ENCODE assay signal across 8 cellular contexts in genomic region chr22:32644252-32645100, GRCh38.
A peak's percentile ranks its signal among the peaks of the same experiment; 100 is the strongest.
DNase-seq lines count a peak whose midpoint lies in the region; ATAC-seq and TF ChIP-seq lines count a peak whose summit lies in the region.

No MANE protein-coding gene starts in this region.

- H3K27me3 ChIP-seq in BLaER1: no peaks in the 10 kb centered on the region
- no peaks in the 10 kb centered on the region for H3K27me3 ChIP-seq in PC-9 (ENCODE audit: insufficient read depth, low read depth)

- ATAC-seq in HG03457 (IDR thresholded peaks at IDR 0.05; ENCODE audit: unreplicated experiment) (no peak), GM18870 (IDR thresholded peaks at IDR 0.05; ENCODE audit: unreplicated experiment) (no peak)

- H4K20me1 ChIP-seq in BLaER1 (no peaks in the 10 kb centered on the region), PC-9 (ENCODE audit: insufficient read depth) (no peaks in the 10 kb centered on the region)

- CTCF ChIA-PET in PC-9 (lab: Charles Lee): no interaction called here

- H3K9ac ChIP-seq in BLaER1: peak overlapping the region; percentile 58; the same call in 1 of the 2 replicates

- peak overlapping the region; percentile 69 for H2AFZ ChIP-seq in PC-9

- no peaks in the 10 kb centered on the region for H3K79me2 ChIP-seq in PC-9 (ENCODE audit: low read depth)

- peak overlapping the region; percentile 49 for H3K4me3 Mint-ChIP-seq in stimulated activated naive CD8-positive, alpha-beta T cell treated with anti-CD3 and anti-CD28 coated beads, Interleukin-15, Interleukin-2, amounts not matched to agents 100 ng/mL and 50 ng/mL, for 24 hours

- H3K4me1 ChIP-seq in BLaER1 (peaks cover 17% of the 10 kb centered on the region), PC-9 (replicated peaks; ENCODE audit: insufficient read depth) (peaks cover 26% of the 10 kb centered on the region)

- POLR2A ChIA-PET in PC-9 (lab: Charles Lee; ENCODE audit: unreplicated experiment): no interaction called here

- TF ChIP-seq POLR2A in lower leg skin (IDR thresholded peaks at IDR 0.05): no peak

- DNase-seq in PC-9: peak; percentile 55 to 93
- peak; percentile 17 for DNase-seq in astrocyte of the hippocampus (ENCODE audit: low read depth, low spot score)
- peak; percentile 78 to 93 for DNase-seq in lower leg skin (ENCODE audit: low spot score in 2 of 2)
- no peak for DNase-seq in D341Med (ENCODE audit: low spot score)

- BruUV-seq in PC-9 (replicated peaks; lab: Mats Ljungman, UMichigan): TSS peak; percentile 36

- peaks cover 42% of the 10 kb centered on the region for H3K4me1 Mint-ChIP-seq in stimulated activated naive CD8-positive, alpha-beta T cell treated with anti-CD3 and anti-CD28 coated beads, Interleukin-15, Interleukin-2, amounts not matched to agents 100 ng/mL and 50 ng/mL, for 24 hours (ENCODE audit: low read depth)

- no peaks in the 10 kb centered on the region for H3K9me3 Mint-ChIP-seq in stimulated activated naive CD8-positive, alpha-beta T cell treated with anti-CD3 and anti-CD28 coated beads, Interleukin-15, Interleukin-2, amounts not matched to agents 100 ng/mL and 50 ng/mL, for 24 hours

- no peaks in the 10 kb centered on the region for H3K9me2 ChIP-seq in PC-9 (ENCODE audit: insufficient read depth)

- intact Hi-C loops in PC-9 (cut with micrococcal nuclease; ENCODE audit: unreplicated experiment): loop anchor here (5.0 kb wide), 1 partner anchor 112 kb away; no protein-coding TSS in a partner anchor
- intact Hi-C loops in lower leg skin (cut with DNase I; ENCODE audit: low total_unique reads): no loop called here

- peak overlapping the region; percentile 91 for H3K27ac Mint-ChIP-seq in stimulated activated naive CD8-positive, alpha-beta T cell treated with anti-CD3 and anti-CD28 coated beads, Interleukin-15, Interleukin-2, amounts not matched to agents 100 ng/mL and 50 ng/mL, for 24 hours

- no peaks in the 10 kb centered on the region for H3K36me3 Mint-ChIP-seq in stimulated activated naive CD8-positive, alpha-beta T cell treated with anti-CD3 and anti-CD28 coated beads, Interleukin-15, Interleukin-2, amounts not matched to agents 100 ng/mL and 50 ng/mL, for 24 hours (ENCODE audit: low read depth)

- H3F3A ChIP-seq in PC-9 (ENCODE audit: insufficient read depth, low read depth): peaks cover 36% of the 10 kb centered on the region

- 15 to 21% methylated on average over 14 of the region's 14 CpGs for WGBS in lower leg skin, 2 donors

- peaks cover 10% of the 10 kb centered on the region; the same call in 1 of the 2 replicates for H3K9me3 ChIP-seq in BLaER1
- H3K9me3 ChIP-seq in PC-9 (ENCODE audit: insufficient read depth, low read depth): no peaks in the 10 kb centered on the region

- H3K4me3 ChIP-seq in BLaER1 (peak overlapping the region; percentile 38), PC-9 (peak overlapping the region; percentile 1; the same call in 1 of the 2 replicates), lower leg skin (ENCODE audit: low read depth, poor library complexity, severe bottlenecking) (no peak overlapping the region)

- peak overlapping the region; percentile 81 for H3K27ac ChIP-seq in BLaER1
- H3K27ac ChIP-seq in PC-9: peak overlapping the region; percentile 85

- no peaks in the 10 kb centered on the region for H3K27me3 Mint-ChIP-seq in stimulated activated naive CD8-positive, alpha-beta T cell treated with anti-CD3 and anti-CD28 coated beads, Interleukin-15, Interleukin-2, amounts not matched to agents 100 ng/mL and 50 ng/mL, for 24 hours

- H3K36me3 ChIP-seq in BLaER1 (no peaks in the 10 kb centered on the region), PC-9 (ENCODE audit: low read depth) (no peaks in the 10 kb centered on the region)

- H3K4me2 ChIP-seq in BLaER1 (peak overlapping the region; percentile 92), PC-9 (peak overlapping the region; percentile 52)

- TF ChIP-seq CTCF in PC-9 (conservative IDR thresholded peaks at IDR 0.05): 0 out of 2 replicates have a peak, but pooled peaks have one; percentile 19
- TF ChIP-seq CTCF in lower leg skin (IDR thresholded peaks at IDR 0.05): no peak
